In genomic region chr13:28177877-28178276, GRCh38 we compare ENCODE assay signal across 8 cellular contexts.
"Had no signal": no experiment of that assay in that cellular context is flagged by ENCODE, and none has a peak within 500 bp of the region (broad histone marks: within the 10 kb centered on the region; RNA-seq: fewer than 3 reads in every experiment).

No MANE protein-coding gene starts in this region.

- H3K4me3 Mint-ChIP-seq: GM23338, H9, HFFc6 had no signal

- H3K27ac Mint-ChIP-seq: GM23338, H9, HFFc6 had no signal

- H3K4me3 ChIP-seq: GM23338, K562 had no signal

- H2AFZ ChIP-seq: GM23338 had no signal

- ATAC-seq: GM23338, K562 had no signal

- DNase-seq: H9, HCEC 1CT, HFFc6, IMR-90, KG1 had no signal

- H3K9me3 Mint-ChIP-seq: GM23338, H9, HFFc6 had no signal

- H3K4me2 ChIP-seq: GM23338 had no signal

- H3K27ac ChIP-seq: HL-60 had no signal
